ENCODE assay signal across 32 cellular contexts in genomic region chr1:97482022-97482421, GRCh38.
"Had no signal": no experiment of that assay in that cellular context is flagged by ENCODE, and none has a peak within 500 bp of the region (broad histone marks: within the 10 kb centered on the region; RNA-seq: fewer than 3 reads in every experiment).

No MANE protein-coding gene starts in this region.

- DNase-seq: activated effector memory CD4-positive, alpha-beta T cell treated with anti-CD3 and anti-CD28 coated beads, Interleukin-2, amount 50 U/mL, for 16 hours; activated effector memory CD4-positive, alpha-beta T cell treated with Interleukin-2 at 50 U/mL for 16 hours; activated gamma-delta T cell; activated gamma-delta T cell treated with Interleukin-2 at 50 U/mL for 16 hours; activated naive CD4-positive, alpha-beta T cell; activated naive CD4-positive, alpha-beta T cell treated with anti-CD3 and anti-CD28 coated beads for 36 hours; activated naive CD4-positive, alpha-beta T cell treated with anti-CD3 and anti-CD28 coated beads, Interleukin-2, amount 10 ng/mL, durations not matched to agents 7 days and 5 days; activated naive CD4-positive, alpha-beta T cell treated with anti-CD3 and anti-CD28 coated beads, Interleukin-2, amount 50 U/mL, for 16 hours; activated naive CD4-positive, alpha-beta T cell treated with Interleukin-2 at 50 U/mL for 16 hours; activated naive CD8-positive, alpha-beta T cell treated with anti-CD3 and anti-CD28 coated beads for 36 hours; activated naive CD8-positive, alpha-beta T cell treated with anti-CD3 and anti-CD28 coated beads, Interleukin-2, amount 10 ng/mL, durations not matched to agents 7 days and 5 days; activated naive CD8-positive, alpha-beta T cell treated with anti-CD3 and anti-CD28 coated beads, Interleukin-2, amount 50 U/mL, for 24 hours; activated T-cell treated with anti-CD3 and anti-CD28 coated beads, Interleukin-2, amount 50 U/mL, for 1 hour; activated T-cell treated with anti-CD3 and anti-CD28 coated beads, Interleukin-2, amount 50 U/mL, for 24 hours; activated T-cell treated with anti-CD3 and anti-CD28 coated beads, Interleukin-2, amount 50 U/mL, for 4 hours; activated T-cell treated with anti-CD3 and anti-CD28 coated beads, Interleukin-2, amount 50 U/mL, for 48 hours; activated T-cell treated with anti-CD3 and anti-CD28 coated beads, Interleukin-2, amount 50 U/mL, for 72 hours; adrenal gland; amniotic stem cell; amygdala; anterior cingulate cortex; aorta; body of pancreas; brain microvascular endothelial cell; caudate nucleus; central memory CD4-positive, alpha-beta T cell; cerebellar nuclear complex had no signal

- H3K4me3 ChIP-seq: adrenal gland, ascending aorta, body of pancreas, breast epithelium, cardiac muscle cell had no signal

- H3K9me3 ChIP-seq: adrenal gland, ascending aorta, body of pancreas had no signal

- H3K27me3 ChIP-seq: adrenal gland, ascending aorta, body of pancreas, brain microvascular endothelial cell, breast epithelium, cardiac muscle cell had no signal

- ATAC-seq: activated naive CD4-positive, alpha-beta T cell treated with anti-CD3 and anti-CD28 coated beads, Interleukin-2, amount 50 U/mL, for 72 hours; activated naive CD8-positive, alpha-beta T cell treated with anti-CD3 and anti-CD28 coated beads, Interleukin-2, amount 50 U/mL, for 24 hours; activated T-cell treated with anti-CD3 and anti-CD28 coated beads, Interleukin-2, amount 50 U/mL, for 4 hours; activated T-cell treated with anti-CD3 and anti-CD28 coated beads, Interleukin-2, amount 50 U/mL, for 72 hours; activated T-helper 17 cell treated with anti-CD3 and anti-CD28 coated beads, Interleukin-2, amount 50 U/mL, for 72 hours; body of pancreas had no signal

- H3K4me1 ChIP-seq: adrenal gland, ascending aorta, body of pancreas, breast epithelium had no signal

- H3K27ac ChIP-seq: adrenal gland, ascending aorta, body of pancreas, brain microvascular endothelial cell, breast epithelium, cardiac muscle cell had no signal

- H3K36me3 ChIP-seq: adrenal gland, ascending aorta, brain microvascular endothelial cell, breast epithelium, cardiac muscle cell had no signal
